ENCODE assay signal across 1 cellular context in genomic region chr21:39115659-39116235, GRCh38.
TF ChIP-seq lines count a peak whose summit lies in the region.

No MANE protein-coding gene starts in this region.

TF ChIP-seq in HepG2, 621 proteins besides CTCF, POLR2A, EP300 and RAD21 (continued from another document):
- TF ChIP-seq, protein P1, sequence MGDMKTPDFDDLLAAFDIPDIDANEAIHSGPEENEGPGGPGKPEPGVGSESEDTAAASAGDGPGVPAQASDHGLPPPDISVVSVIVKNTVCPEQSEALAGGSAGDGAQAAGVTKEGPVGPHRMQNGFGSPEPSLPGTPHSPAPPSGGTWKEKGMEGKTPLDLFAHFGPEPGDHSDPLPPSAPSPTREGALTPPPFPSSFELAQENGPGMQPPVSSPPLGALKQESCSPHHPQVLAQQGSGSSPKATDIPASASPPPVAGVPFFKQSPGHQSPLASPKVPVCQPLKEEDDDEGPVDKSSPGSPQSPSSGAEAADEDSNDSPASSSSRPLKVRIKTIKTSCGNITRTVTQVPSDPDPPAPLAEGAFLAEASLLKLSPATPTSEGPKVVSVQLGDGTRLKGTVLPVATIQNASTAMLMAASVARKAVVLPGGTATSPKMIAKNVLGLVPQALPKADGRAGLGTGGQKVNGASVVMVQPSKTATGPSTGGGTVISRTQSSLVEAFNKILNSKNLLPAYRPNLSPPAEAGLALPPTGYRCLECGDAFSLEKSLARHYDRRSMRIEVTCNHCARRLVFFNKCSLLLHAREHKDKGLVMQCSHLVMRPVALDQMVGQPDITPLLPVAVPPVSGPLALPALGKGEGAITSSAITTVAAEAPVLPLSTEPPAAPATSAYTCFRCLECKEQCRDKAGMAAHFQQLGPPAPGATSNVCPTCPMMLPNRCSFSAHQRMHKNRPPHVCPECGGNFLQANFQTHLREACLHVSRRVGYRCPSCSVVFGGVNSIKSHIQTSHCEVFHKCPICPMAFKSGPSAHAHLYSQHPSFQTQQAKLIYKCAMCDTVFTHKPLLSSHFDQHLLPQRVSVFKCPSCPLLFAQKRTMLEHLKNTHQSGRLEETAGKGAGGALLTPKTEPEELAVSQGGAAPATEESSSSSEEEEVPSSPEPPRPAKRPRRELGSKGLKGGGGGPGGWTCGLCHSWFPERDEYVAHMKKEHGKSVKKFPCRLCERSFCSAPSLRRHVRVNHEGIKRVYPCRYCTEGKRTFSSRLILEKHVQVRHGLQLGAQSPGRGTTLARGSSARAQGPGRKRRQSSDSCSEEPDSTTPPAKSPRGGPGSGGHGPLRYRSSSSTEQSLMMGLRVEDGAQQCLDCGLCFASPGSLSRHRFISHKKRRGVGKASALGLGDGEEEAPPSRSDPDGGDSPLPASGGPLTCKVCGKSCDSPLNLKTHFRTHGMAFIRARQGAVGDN (CRISPR knock-in tag; IDR thresholded peaks at IDR 0.05), result 0 out of 2 replicates have a peak, but pooled peaks have one; percentile 12
- no peak for TF ChIP-seq ZNF576 (CRISPR knock-in tag; IDR thresholded peaks at IDR 0.05)
TF ChIP-seq in HepG2: peak in this region for 8.
